In genomic region chr7:95097851-95098250, GRCh38 we compare ENCODE assay signal across 35 cellular contexts.
"Had no signal": no experiment of that assay in that cellular context is flagged by ENCODE, and none has a peak within 500 bp of the region (broad histone marks: within the 10 kb centered on the region; RNA-seq: fewer than 3 reads in every experiment).

No MANE protein-coding gene starts in this region.

- H3K27me3 Mint-ChIP-seq: activated B cell treated with CpG ODN at 0.5 μM for 24 hours; activated CD4-positive, alpha-beta T cell treated with anti-CD3 and anti-CD28 coated beads, Interleukin-2, amount 10 ng/mL, durations not matched to agents 24 days and 14 days; activated naive CD4-positive, alpha-beta T cell treated with anti-CD3 and anti-CD28 coated beads, Interleukin-2, amount 10 ng/mL, durations not matched to agents 7 days and 5 days; activated naive CD4-positive, alpha-beta T cell treated with anti-CD3 and anti-CD28 coated beads, Interleukin-2, amount 50 U/mL, for 24 hours; activated naive CD8-positive, alpha-beta T cell treated with anti-CD3 and anti-CD28 coated beads, Interleukin-2, amount 10 ng/mL, durations not matched to agents 7 days and 5 days; activated naive CD8-positive, alpha-beta T cell treated with anti-CD3 and anti-CD28 coated beads, Interleukin-2, amount 50 U/mL, for 24 hours; activated T-helper 17 cell treated with anti-CD3 and anti-CD28 coated beads, Interleukin-2, amount 50 U/mL, for 72 hours; brain; central memory CD8-positive, alpha-beta T cell had no signal

- H3K4me3 ChIP-seq: ascending aorta, cardiac muscle cell had no signal

- H3K9me3 ChIP-seq: ascending aorta had no signal

- H3K4me1 Mint-ChIP-seq: activated B cell treated with CpG ODN at 0.5 μM for 24 hours; activated CD4-positive, alpha-beta T cell treated with anti-CD3 and anti-CD28 coated beads, Interleukin-2, amount 10 ng/mL, durations not matched to agents 24 days and 14 days; activated naive CD4-positive, alpha-beta T cell treated with anti-CD3 and anti-CD28 coated beads, Interleukin-2, amount 10 ng/mL, durations not matched to agents 7 days and 5 days; activated naive CD4-positive, alpha-beta T cell treated with anti-CD3 and anti-CD28 coated beads, Interleukin-2, amount 50 U/mL, for 24 hours; activated naive CD8-positive, alpha-beta T cell treated with anti-CD3 and anti-CD28 coated beads, Interleukin-2, amount 10 ng/mL, durations not matched to agents 7 days and 5 days; activated naive CD8-positive, alpha-beta T cell treated with anti-CD3 and anti-CD28 coated beads, Interleukin-2, amount 50 U/mL, for 24 hours; activated T-helper 17 cell treated with anti-CD3 and anti-CD28 coated beads, Interleukin-2, amount 50 U/mL, for 72 hours; central memory CD8-positive, alpha-beta T cell had no signal

- H3K36me3 Mint-ChIP-seq: activated CD4-positive, alpha-beta memory T cell treated with anti-CD3 and anti-CD28 coated beads for 36 hours; activated naive CD4-positive, alpha-beta T cell treated with anti-CD3 and anti-CD28 coated beads, Interleukin-2, amount 10 ng/mL, durations not matched to agents 7 days and 5 days; activated naive CD4-positive, alpha-beta T cell treated with anti-CD3 and anti-CD28 coated beads, Interleukin-2, amount 50 U/mL, for 24 hours; activated naive CD8-positive, alpha-beta T cell; activated naive CD8-positive, alpha-beta T cell treated with anti-CD3 and anti-CD28 coated beads, Interleukin-2, amount 10 ng/mL, durations not matched to agents 7 days and 5 days had no signal

- H3K4me1 ChIP-seq: ascending aorta had no signal

- DNase-seq: activated B cell treated with CpG ODN at 0.5 μM for 24 hours; activated CD4-positive, alpha-beta memory T cell treated with anti-CD3 and anti-CD28 coated beads for 36 hours; activated CD4-positive, alpha-beta T cell treated with anti-CD3 and anti-CD28 coated beads for 4 hours; activated CD4-positive, alpha-beta T cell treated with anti-CD3 and anti-CD28 coated beads, Interleukin-2, amount 10 ng/mL, durations not matched to agents 24 days and 14 days; activated CD4-positive, alpha-beta T cell treated with anti-CD3 and anti-CD28 coated beads, Interleukin-2, amount 50 U/mL, for 1 hour; activated CD4-positive, alpha-beta T cell treated with anti-CD3 and anti-CD28 coated beads, Interleukin-2, amount 50 U/mL, for 4 hours; activated CD4-positive, CD25-positive, alpha-beta regulatory T cell treated with anti-CD3 and anti-CD28 coated beads, Interleukin-2, amount 50 U/mL, for 72 hours; activated CD8-positive, alpha-beta memory T cell treated with anti-CD3 and anti-CD28 coated beads, Interleukin-2, amount 50 U/mL, for 4 hours; activated CD8-positive, alpha-beta T cell treated with anti-CD3 and anti-CD28 coated beads for 36 hours; activated effector memory CD4-positive, alpha-beta T cell treated with anti-CD3 and anti-CD28 coated beads, Interleukin-2, amount 50 U/mL, for 16 hours; activated naive CD4-positive, alpha-beta T cell treated with anti-CD3 and anti-CD28 coated beads, Interleukin-2, amount 10 ng/mL, durations not matched to agents 7 days and 5 days; activated naive CD4-positive, alpha-beta T cell treated with Interleukin-2 at 50 U/mL for 16 hours; activated naive CD8-positive, alpha-beta T cell treated with anti-CD3 and anti-CD28 coated beads, Interleukin-2, amount 10 ng/mL, durations not matched to agents 7 days and 5 days; activated naive CD8-positive, alpha-beta T cell treated with anti-CD3 and anti-CD28 coated beads, Interleukin-2, amount 50 U/mL, for 24 hours; activated T-cell treated with anti-CD3 and anti-CD28 coated beads for 4 hours; activated T-cell treated with anti-CD3 and anti-CD28 coated beads, Interleukin-2, amount 50 U/mL, for 1 hour; activated T-cell treated with anti-CD3 and anti-CD28 coated beads, Interleukin-2, amount 50 U/mL, for 4 hours; activated T-cell treated with anti-CD3 and anti-CD28 coated beads, Interleukin-2, amount 50 U/mL, for 72 hours; amygdala; anterior cingulate cortex; caudate nucleus; cerebellar nuclear complex; T-helper 2 cell; T-helper 9 cell had no signal

- H3K27ac Mint-ChIP-seq: activated B cell treated with CpG ODN at 0.5 μM for 24 hours; activated CD4-positive, alpha-beta memory T cell treated with anti-CD3 and anti-CD28 coated beads for 36 hours; activated CD4-positive, alpha-beta T cell treated with anti-CD3 and anti-CD28 coated beads, Interleukin-2, amount 10 ng/mL, durations not matched to agents 24 days and 14 days; activated CD8-positive, alpha-beta T cell treated with anti-CD3 and anti-CD28 coated beads for 36 hours; activated naive CD4-positive, alpha-beta T cell treated with anti-CD3 and anti-CD28 coated beads, Interleukin-2, amount 10 ng/mL, durations not matched to agents 7 days and 5 days; activated naive CD4-positive, alpha-beta T cell treated with anti-CD3 and anti-CD28 coated beads, Interleukin-2, amount 50 U/mL, for 24 hours; activated naive CD8-positive, alpha-beta T cell; activated naive CD8-positive, alpha-beta T cell treated with anti-CD3 and anti-CD28 coated beads, Interleukin-2, amount 10 ng/mL, durations not matched to agents 7 days and 5 days; activated naive CD8-positive, alpha-beta T cell treated with anti-CD3 and anti-CD28 coated beads, Interleukin-2, amount 50 U/mL, for 24 hours; activated T-cell treated with anti-CD3 and anti-CD28 coated beads, Interleukin-2, amount 50 U/mL, for 72 hours; activated T-helper 1 cell treated with anti-CD3 and anti-CD28 coated beads, Interleukin-12 subunit alpha, Interleukin-12 subunit beta, Interleukin-2, Interleukin-4 antibody, amounts not matched to agents 30 ng/mL and 10 ng/mL and 1 ng/mL, durations not matched to agents 14 hours and 24 hours and 36 hours; activated T-helper 17 cell treated with anti-CD3 and anti-CD28 coated beads, Interleukin-2, amount 50 U/mL, for 72 hours; brain; T-helper 1 cell treated with Interleukin-12 subunit alpha and Interleukin-12 subunit beta and Interleukin-4 antibody, amounts not matched to agents 30 μg/mL and 1 μg/mL, for 36 hours; T-helper 2 cell treated with Interferon-gamma antibody and Interleukin-4, amounts not matched to agents 5 μg/mL and 100 μg/mL, for 36 hours had no signal

- H3K36me3 ChIP-seq: ascending aorta, cardiac muscle cell had no signal

- H3K9me3 Mint-ChIP-seq: activated B cell treated with CpG ODN at 0.5 μM for 24 hours; activated CD4-positive, alpha-beta memory T cell treated with anti-CD3 and anti-CD28 coated beads for 36 hours; activated CD4-positive, alpha-beta T cell treated with anti-CD3 and anti-CD28 coated beads, Interleukin-2, amount 10 ng/mL, durations not matched to agents 24 days and 14 days; activated CD8-positive, alpha-beta T cell treated with anti-CD3 and anti-CD28 coated beads for 36 hours; activated naive CD4-positive, alpha-beta T cell treated with anti-CD3 and anti-CD28 coated beads, Interleukin-2, amount 10 ng/mL, durations not matched to agents 7 days and 5 days; activated naive CD4-positive, alpha-beta T cell treated with anti-CD3 and anti-CD28 coated beads, Interleukin-2, amount 50 U/mL, for 24 hours; activated naive CD8-positive, alpha-beta T cell treated with anti-CD3 and anti-CD28 coated beads, Interleukin-2, amount 10 ng/mL, durations not matched to agents 7 days and 5 days; activated naive CD8-positive, alpha-beta T cell treated with anti-CD3 and anti-CD28 coated beads, Interleukin-2, amount 50 U/mL, for 24 hours; activated T-cell treated with anti-CD3 and anti-CD28 coated beads, Interleukin-2, amount 50 U/mL, for 4 hours; activated T-cell treated with anti-CD3 and anti-CD28 coated beads, Interleukin-2, amount 50 U/mL, for 72 hours; activated T-helper 1 cell treated with anti-CD3 and anti-CD28 coated beads, Interleukin-12 subunit alpha, Interleukin-12 subunit beta, Interleukin-2, Interleukin-4 antibody, amounts not matched to agents 30 ng/mL and 10 ng/mL and 1 ng/mL, durations not matched to agents 14 hours and 24 hours and 36 hours; activated T-helper 17 cell treated with anti-CD3 and anti-CD28 coated beads, Interleukin-2, amount 50 U/mL, for 72 hours; central memory CD8-positive, alpha-beta T cell; T-helper 1 cell treated with Interleukin-12 subunit alpha and Interleukin-12 subunit beta and Interleukin-4 antibody, amounts not matched to agents 30 μg/mL and 1 μg/mL, for 36 hours; T-helper 2 cell treated with Interferon-gamma antibody and Interleukin-4, amounts not matched to agents 5 μg/mL and 100 μg/mL, for 36 hours had no signal

- H3K4me3 Mint-ChIP-seq: activated B cell treated with CpG ODN at 0.5 μM for 24 hours; activated CD4-positive, alpha-beta memory T cell treated with anti-CD3 and anti-CD28 coated beads for 36 hours; activated CD4-positive, alpha-beta T cell treated with anti-CD3 and anti-CD28 coated beads, Interleukin-2, amount 10 ng/mL, durations not matched to agents 24 days and 14 days; activated CD8-positive, alpha-beta T cell treated with anti-CD3 and anti-CD28 coated beads for 36 hours; activated naive CD4-positive, alpha-beta T cell treated with anti-CD3 and anti-CD28 coated beads, Interleukin-2, amount 10 ng/mL, durations not matched to agents 7 days and 5 days; activated naive CD4-positive, alpha-beta T cell treated with anti-CD3 and anti-CD28 coated beads, Interleukin-2, amount 50 U/mL, for 24 hours; activated naive CD8-positive, alpha-beta T cell; activated naive CD8-positive, alpha-beta T cell treated with anti-CD3 and anti-CD28 coated beads, Interleukin-2, amount 10 ng/mL, durations not matched to agents 7 days and 5 days; activated naive CD8-positive, alpha-beta T cell treated with anti-CD3 and anti-CD28 coated beads, Interleukin-2, amount 50 U/mL, for 24 hours; activated T-cell treated with anti-CD3 and anti-CD28 coated beads, Interleukin-2, amount 50 U/mL, for 4 hours; activated T-cell treated with anti-CD3 and anti-CD28 coated beads, Interleukin-2, amount 50 U/mL, for 72 hours; activated T-helper 1 cell treated with anti-CD3 and anti-CD28 coated beads, Interleukin-12 subunit alpha, Interleukin-12 subunit beta, Interleukin-2, Interleukin-4 antibody, amounts not matched to agents 30 ng/mL and 10 ng/mL and 1 ng/mL, durations not matched to agents 14 hours and 24 hours and 36 hours; activated T-helper 17 cell treated with anti-CD3 and anti-CD28 coated beads, Interleukin-2, amount 50 U/mL, for 72 hours; brain; central memory CD8-positive, alpha-beta T cell; T-helper 1 cell treated with Interleukin-12 subunit alpha and Interleukin-12 subunit beta and Interleukin-4 antibody, amounts not matched to agents 30 μg/mL and 1 μg/mL, for 36 hours; T-helper 2 cell treated with Interferon-gamma antibody and Interleukin-4, amounts not matched to agents 5 μg/mL and 100 μg/mL, for 36 hours had no signal

- H3K27ac ChIP-seq: ascending aorta, cardiac muscle cell, VCaP had no signal
